Comparison of ENCODE assay signal across 10 cellular contexts in genomic region chr21:41947596-41948403, GRCh38. TPM values are rescaled to one million over a fixed set of nuclear protein-coding genes. Genes with fewer than 3 reads are reported as not detected.
DNase-seq lines count a peak whose midpoint lies in the region; ATAC-seq and TF ChIP-seq lines count a peak whose summit lies in the region.
"Had no signal": no experiment of that assay in that cellular context is flagged by ENCODE, and none has a peak within 500 bp of the region (broad histone marks: within the 10 kb centered on the region; RNA-seq: fewer than 3 reads in every experiment).

No MANE protein-coding gene starts in this region.

- H3K36me3 ChIP-seq in GM23248 (ENCODE audit: low read depth) (no peaks in the 10 kb centered on the region), Caco-2 (ENCODE audit: control insufficient read depth, insufficient read depth, low read length) (no peaks in the 10 kb centered on the region), mucosa of descending colon (ENCODE audit: low read depth) (no peaks in the 10 kb centered on the region)

- H4K20me1 ChIP-seq in GM23248 (ENCODE audit: insufficient read depth): no peaks in the 10 kb centered on the region

- peak overlapping the region in 2 of 5 experiments; percentile 15 to 19 for H3K4me3 Mint-ChIP-seq in brain
- H3K4me3 Mint-ChIP-seq in activated T-cell treated with anti-CD3 and anti-CD28 coated beads, Interleukin-2, amount 50 U/mL, for 72 hours: no peak overlapping the region
- H3K4me3 Mint-ChIP-seq in Caco-2 (ENCODE audit: unreplicated experiment): no peak overlapping the region

- H3K9ac ChIP-seq in GM23248: peak overlapping the region; percentile 64

- 3% methylated on average over 14 of the region's 14 CpGs for WGBS in GM23248 (ENCODE audit: low coverage in 1 of 2, low lambda C conversion rate in 2 of 2, missing lambda C conversion rate in 2 of 2), 2 experiments
- WGBS in right cardiac atrium: 58% methylated on average over 14 of the region's 14 CpGs

- peak overlapping the region; percentile 65 for H2AFZ ChIP-seq in GM23248

- H3K4me1 Mint-ChIP-seq in brain (peaks cover 32% of the 10 kb centered on the region), Caco-2 (ENCODE audit: low read depth, unreplicated experiment) (no peaks in the 10 kb centered on the region)
- peaks cover 12% of the 10 kb centered on the region for H3K4me1 Mint-ChIP-seq in activated T-cell treated with anti-CD3 and anti-CD28 coated beads, Interleukin-2, amount 50 U/mL, for 72 hours (ENCODE audit: low read depth)

- H3K36me3 Mint-ChIP-seq in brain: no peaks in the 10 kb centered on the region
- H3K36me3 Mint-ChIP-seq in activated T-cell treated with anti-CD3 and anti-CD28 coated beads, Interleukin-2, amount 50 U/mL, for 72 hours (ENCODE audit: insufficient read depth in 2 of 2): no peaks in the 10 kb centered on the region
- H3K36me3 Mint-ChIP-seq in Caco-2 (ENCODE audit: insufficient read depth, unreplicated experiment): peaks cover 4% of the 10 kb centered on the region

- in situ Hi-C loops in GM23248 (cut with MboI): loop anchor here (25.0 kb wide), 1 partner anchor 165 kb away; no protein-coding TSS in a partner anchor

- H3K4me3 ChIP-seq in GM23248 (peak overlapping the region; percentile 31), right cardiac atrium (ENCODE audit: low read length) (no peak overlapping the region), skin epidermis (no peak overlapping the region), Caco-2 (ENCODE audit: low read depth, low read length) (no peak overlapping the region), mucosa of descending colon (no peak overlapping the region)

- intact Hi-C loops in right cardiac atrium (cut with DNase I) (no loop called here), Caco-2 (cut with micrococcal nuclease; ENCODE audit: unreplicated experiment) (no loop called here), mucosa of descending colon (cut with DNase I, micrococcal nuclease) (no loop called here)

- no TSS peak for BruUV-seq in Caco-2 (replicated peaks; lab: Mats Ljungman, UMichigan)

- H3K27ac ChIP-seq in GM23248: peak overlapping the region; percentile 79
- peak overlapping the region; percentile 33 for H3K27ac ChIP-seq in right cardiac atrium (ENCODE audit: low read length)
- H3K27ac ChIP-seq in skin epidermis: peak overlapping the region in 15 of 21 experiments; percentile 15 to 72 (median 50)

- peak overlapping the region in 3 of 5 experiments; percentile 61 to 82 (median 76) for H3K27ac Mint-ChIP-seq in brain
- H3K27ac Mint-ChIP-seq in activated T-cell treated with anti-CD3 and anti-CD28 coated beads, Interleukin-2, amount 50 U/mL, for 72 hours: no peak overlapping the region
- H3K27ac Mint-ChIP-seq in Caco-2 (ENCODE audit: unreplicated experiment): no peak overlapping the region

- H3K4me2 ChIP-seq in GM23248 (ENCODE audit: unreplicated experiment): peak overlapping the region; percentile 54

- peaks cover 17% of the 10 kb centered on the region for H3F3A ChIP-seq in GM23248 (ENCODE audit: insufficient read depth)

- H3K9me2 ChIP-seq in GM23248 (ENCODE audit: insufficient read depth): no peaks in the 10 kb centered on the region

- H3K79me2 ChIP-seq in GM23248 (ENCODE audit: insufficient read depth): peaks cover 94% of the 10 kb centered on the region

- H3K9me3 ChIP-seq in GM23248 (ENCODE audit: low read depth) (no peaks in the 10 kb centered on the region), right cardiac atrium (ENCODE audit: control insufficient read depth, low read length) (no peaks in the 10 kb centered on the region), Caco-2 (no peaks in the 10 kb centered on the region), mucosa of descending colon (no peaks in the 10 kb centered on the region)

- POLR2A ChIA-PET in Caco-2 (lab: Charles Lee): no interaction called here

- H3K4me1 ChIP-seq in GM23248 (ENCODE audit: insufficient read depth): peaks cover 29% of the 10 kb centered on the region
- H3K4me1 ChIP-seq in right cardiac atrium (ENCODE audit: control insufficient read depth, insufficient read depth, low read length): peaks cover 1% of the 10 kb centered on the region
- H3K4me1 ChIP-seq in Caco-2: peaks cover 6% of the 10 kb centered on the region; the same call in 1 of the 2 replicates
- H3K4me1 ChIP-seq in mucosa of descending colon (ENCODE audit: low read depth): peaks cover 7% of the 10 kb centered on the region

- peak; percentile 86 for DNase-seq in GM23248
- DNase-seq in right cardiac atrium: peak; percentile 65 to 82 (median 81)
- DNase-seq in activated T-cell treated with anti-CD3 and anti-CD28 coated beads, Interleukin-2, amount 50 U/mL, for 72 hours: no peak
- DNase-seq in Caco-2: no peak
- DNase-seq in mucosa of descending colon: no peak
- DNase-seq: NCI-H2227 treated with DMSO at 0.1 percent for 48 hours; stimulated activated CD4-positive, alpha-beta T cell treated with anti-CD3 and anti-CD28 coated beads, Interleukin-4, amount 100 ng/mL, for 24 hours had no signal

- H3K27me3 ChIP-seq in GM23248 (replicated peaks; ENCODE audit: insufficient read depth) (no peaks in the 10 kb centered on the region), right cardiac atrium (ENCODE audit: control insufficient read depth, insufficient read depth) (no peaks in the 10 kb centered on the region), Caco-2 (replicated peaks; ENCODE audit: control insufficient read depth, insufficient read depth, low read length) (no peaks in the 10 kb centered on the region)

- H3K27me3 Mint-ChIP-seq in brain (peaks cover 14% of the 10 kb centered on the region), Caco-2 (ENCODE audit: insufficient read depth, unreplicated experiment) (no peaks in the 10 kb centered on the region)
- H3K27me3 Mint-ChIP-seq in activated T-cell treated with anti-CD3 and anti-CD28 coated beads, Interleukin-2, amount 50 U/mL, for 72 hours (ENCODE audit: low read depth): peaks cover 10% of the 10 kb centered on the region

- ATAC-seq in right cardiac atrium (peak; percentile 73 to 75), HG02610 (IDR thresholded peaks at IDR 0.05; ENCODE audit: unreplicated experiment) (no peak), mucosa of descending colon (no peak)
- ATAC-seq in activated T-cell treated with anti-CD3 and anti-CD28 coated beads, Interleukin-2, amount 50 U/mL, for 72 hours (replicated peaks in 1 of 2): no peak

- H3K9me3 Mint-ChIP-seq in brain: peaks cover 0 to under 1% (median 0%) of the 10 kb centered on the region in 5 experiments
- no peaks in the 10 kb centered on the region for H3K9me3 Mint-ChIP-seq in activated T-cell treated with anti-CD3 and anti-CD28 coated beads, Interleukin-2, amount 50 U/mL, for 72 hours
- peaks cover 8% of the 10 kb centered on the region for H3K9me3 Mint-ChIP-seq in Caco-2 (ENCODE audit: unreplicated experiment)

- CTCF ChIA-PET in Caco-2 (lab: Charles Lee): interaction anchor here (0.7 kb wide), 1 partner anchor 26 kb away, joined by 4 read pairs; no protein-coding TSS in a partner anchor

- no peak for TF ChIP-seq CTCF in brain (conservative IDR thresholded peaks at IDR 0.05)
- TF ChIP-seq CTCF in Caco-2 (IDR thresholded peaks at IDR 0.05; ENCODE audit: insufficient read depth in 1 of 2, low read depth in 1 of 2, low read length in 1 of 2, severe bottlenecking in 1 of 2, unreplicated experiment in 1 of 2): no peak
- no peak for TF ChIP-seq CTCF in mucosa of descending colon (IDR thresholded peaks at IDR 0.05)

RNA-seq across cellular contexts. Expression of gene C2CD2, which starts 6.0 kb away (rescaled TPM):
- total RNA-seq in GM23248 (2014; rRNA removed; shearing (Covaris generic)): 11.5 and 12.2 TPM in 2 replicates
- 5.9 and 7.6 TPM in 2 replicates for polyA plus RNA-seq in GM23248 (2016; fragmentation: Nextera tagmentation; extraction: Ambion mirVana)
- 6.0 TPM for polyA plus RNA-seq in brain (ENCODE audit: insufficient read depth, low read depth, low replicate concordance)
- total RNA-seq in right cardiac atrium: 10 to 100 TPM in 1 of 4 donors, 1 to 10 TPM in 3; 8.0 to 10.0 (median 8.4) TPM
- 6.2 TPM for polyA plus RNA-seq in right cardiac atrium
- total RNA-seq in activated T-cell treated with anti-CD3 and anti-CD28 coated beads, Interleukin-2, amount 50 U/mL, for 72 hours: 10 to 100 TPM in 1 of 2 donors, 1 to 10 TPM in 1; 6.9 to 15.1 TPM
- 12.6 and 13.5 TPM in 2 replicates for total RNA-seq in Caco-2 (2022)
- 10 to 100 TPM in 2 of 3 donors, 1 to 10 TPM in 1; 9.4 to 29.1 (median 17.8) TPM for total RNA-seq in mucosa of descending colon

Comparison
In these comparisons a context has a peak if more than half of its experiments do, and no peak if none do; other contexts are left out.
1. DNase-seq: peak in GM23248 (single experiment) and right cardiac atrium (3 of 3); none in activated T-cell treated with anti-CD3 and anti-CD28 coated beads, Interleukin-2, amount 50 U/mL, for 72 hours (0 of 2), Caco-2 (0 of 2) and mucosa of descending colon (0 of 3).
2. H3K27ac Mint-ChIP-seq: peak in brain (3 of 5); none in activated T-cell treated with anti-CD3 and anti-CD28 coated beads, Interleukin-2, amount 50 U/mL, for 72 hours (single experiment) and Caco-2 (single experiment).
3. ATAC-seq: peak in right cardiac atrium (2 of 2); none in activated T-cell treated with anti-CD3 and anti-CD28 coated beads, Interleukin-2, amount 50 U/mL, for 72 hours (0 of 2), HG02610 (single experiment) and mucosa of descending colon (single experiment).
4. Peak in every context shown above with its lines, with median percentiles within 50 percentile points of each other: H3K27ac ChIP-seq.